11 cellular contexts compared by ENCODE assay signal in the genomic region with DNA sequence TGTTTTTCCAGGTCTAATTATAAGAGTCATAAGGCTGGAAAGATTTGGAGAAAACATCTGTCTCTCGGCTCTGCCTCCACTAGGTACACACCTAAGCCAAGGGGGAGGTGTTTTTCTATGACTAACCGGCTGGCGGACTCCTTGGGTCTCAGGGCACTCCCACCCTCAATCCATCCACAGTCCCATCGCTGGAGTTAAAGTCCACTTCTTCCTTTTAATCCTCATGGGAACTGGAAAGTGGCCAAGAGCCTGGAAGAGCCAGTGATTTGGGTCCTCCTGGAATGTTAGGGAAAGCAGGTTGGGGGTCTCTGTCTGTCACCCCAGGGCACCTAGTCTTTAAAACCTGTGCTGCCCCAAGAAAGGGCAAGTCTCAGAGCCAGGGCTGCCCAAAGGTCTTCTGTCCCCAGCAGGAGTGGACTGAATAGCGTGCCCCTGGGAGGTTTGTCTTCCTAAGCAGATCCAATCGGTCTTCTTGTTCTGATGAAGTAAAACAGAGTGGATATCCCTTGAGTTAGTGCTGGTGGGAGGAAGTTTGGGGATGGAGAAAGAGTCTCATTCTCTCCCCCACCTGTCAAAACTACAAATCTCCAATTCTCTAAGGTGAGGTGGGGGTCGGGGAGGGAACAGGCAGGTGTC.
DNase-seq lines count a peak whose midpoint lies in the region; ATAC-seq and TF ChIP-seq lines count a peak whose summit lies in the region.
"Had no signal": no experiment of that assay in that cellular context is flagged by ENCODE, and none has a peak within 500 bp of the region (broad histone marks: within the 10 kb centered on the region; RNA-seq: fewer than 3 reads in every experiment).

No MANE protein-coding gene starts in this region.

- peaks cover 9% of the 10 kb centered on the region for H3K9me3 Mint-ChIP-seq in dendritic cell treated with granulocyte-macrophage colony-stimulating factor and Interleukin-4, amounts not matched to agents 40 ng/mL and 50 ng/mL, for 4 days
- H3K9me3 Mint-ChIP-seq in mesothelial cell of epicardium = no peaks in the 10 kb centered on the region
- H3K9me3 Mint-ChIP-seq: activated naive CD4-positive, alpha-beta T cell treated with anti-CD3 and anti-CD28 coated beads, Interleukin-2, amount 50 U/mL, for 72 hours had no signal

- TF ChIP-seq POLR2A in Peyer's patch (IDR thresholded peaks at IDR 0.05) (peak in 1 of 2 donors; percentile 15), tibial nerve (IDR thresholded peaks at IDR 0.05) (no peak)

- H3K27ac ChIP-seq in Peyer's patch = peak overlapping the region; percentile 58 to 94 (median 83)
- peak overlapping the region in 3 of 4 donors; percentile 41 to 89 (median 83) for H3K27ac ChIP-seq in tibial nerve

- H3K27me3 ChIP-seq in Peyer's patch (no peaks in the 10 kb centered on the region), tibial nerve (no peaks in the 10 kb centered on the region)

- H3K4me3 ChIP-seq in Peyer's patch = no peak overlapping the region
- H3K4me3 ChIP-seq in tibial nerve = no peak overlapping the region

- H3K36me3 ChIP-seq in Peyer's patch (no peaks in the 10 kb centered on the region), tibial nerve (no peaks in the 10 kb centered on the region)

- peaks cover 14% of the 10 kb centered on the region for H3K27me3 Mint-ChIP-seq in dendritic cell treated with granulocyte-macrophage colony-stimulating factor and Interleukin-4, amounts not matched to agents 40 ng/mL and 50 ng/mL, for 4 days
- no peaks in the 10 kb centered on the region for H3K27me3 Mint-ChIP-seq in mesothelial cell of epicardium (ENCODE audit: low read depth)

- H3K9me3 ChIP-seq in Peyer's patch (no peaks in the 10 kb centered on the region), tibial nerve (no peaks in the 10 kb centered on the region)

- TF ChIP-seq CTCF in Peyer's patch (IDR thresholded peaks at IDR 0.05) (no peak), mesothelial cell of epicardium (IDR thresholded peaks at IDR 0.05; ENCODE audit: unreplicated experiment) (no peak), tibial nerve (IDR thresholded peaks at IDR 0.05) (no peak)

- DNase-seq in Peyer's patch = peak in 2 of 3 donors; percentile 57 to 81
- no peak for DNase-seq in mesothelial cell of epicardium (ENCODE audit: low spot score in 2 of 2, unreplicated experiment in 2 of 2)
- DNase-seq in tibial nerve (ENCODE audit: low spot score in 2 of 2) = no peak
- DNase-seq in NCI-H2227 treated with DMSO at 0.1 percent for 48 hours (lab: John Stamatoyannopoulos, UW) = no peak
- DNase-seq: activated CD4-positive, alpha-beta T cell treated with anti-CD3 and anti-CD28 coated beads, Interleukin-2, amount 50 U/mL, for 1 hour; NCI-H1436 treated with DMSO at 0.1 percent for 48 hours; SHP77 treated with DMSO at 0.1 percent for 48 hours had no signal

- H3K4me3 Mint-ChIP-seq in dendritic cell treated with granulocyte-macrophage colony-stimulating factor and Interleukin-4, amounts not matched to agents 40 ng/mL and 50 ng/mL, for 4 days = no peak overlapping the region
- peak overlapping the region; percentile 2 for H3K4me3 Mint-ChIP-seq in mesothelial cell of epicardium

- no peak for TF ChIP-seq EP300 in tibial nerve (IDR thresholded peaks at IDR 0.05)

- peaks cover 22% of the 10 kb centered on the region for H3K4me1 Mint-ChIP-seq in dendritic cell treated with granulocyte-macrophage colony-stimulating factor and Interleukin-4, amounts not matched to agents 40 ng/mL and 50 ng/mL, for 4 days (ENCODE audit: low read depth)
- peaks cover 70% of the 10 kb centered on the region for H3K4me1 Mint-ChIP-seq in mesothelial cell of epicardium

- WGBS in tibial nerve, 2 donors = 70 to 75% methylated on average over 7 of the region's 7 CpGs

- ATAC-seq in GM21786 (IDR thresholded peaks at IDR 0.05; ENCODE audit: unreplicated experiment) (no peak), GM19035 (IDR thresholded peaks at IDR 0.05; ENCODE audit: unreplicated experiment) (no peak)
- ATAC-seq: activated naive CD4-positive, alpha-beta T cell treated with anti-CD3 and anti-CD28 coated beads, Interleukin-2, amount 50 U/mL, for 72 hours had no signal

- H3K36me3 Mint-ChIP-seq in dendritic cell treated with granulocyte-macrophage colony-stimulating factor and Interleukin-4, amounts not matched to agents 40 ng/mL and 50 ng/mL, for 4 days (ENCODE audit: low read depth) = no peaks in the 10 kb centered on the region
- no peaks in the 10 kb centered on the region for H3K36me3 Mint-ChIP-seq in mesothelial cell of epicardium
- H3K36me3 Mint-ChIP-seq: activated naive CD4-positive, alpha-beta T cell treated with anti-CD3 and anti-CD28 coated beads, Interleukin-2, amount 50 U/mL, for 72 hours had no signal

- intact Hi-C loops in dendritic cell treated with granulocyte-macrophage colony-stimulating factor and Interleukin-4, amounts not matched to agents 40 ng/mL and 50 ng/mL, for 4 days (cut with micrococcal nuclease) = no loop called here

- peak overlapping the region; percentile 44 for H3K27ac Mint-ChIP-seq in dendritic cell treated with granulocyte-macrophage colony-stimulating factor and Interleukin-4, amounts not matched to agents 40 ng/mL and 50 ng/mL, for 4 days
- H3K27ac Mint-ChIP-seq in mesothelial cell of epicardium = peak overlapping the region; percentile 94
- H3K27ac Mint-ChIP-seq: activated naive CD4-positive, alpha-beta T cell treated with anti-CD3 and anti-CD28 coated beads, Interleukin-2, amount 50 U/mL, for 72 hours had no signal

- H3K4me1 ChIP-seq in Peyer's patch (peaks cover 0 to 56% (median 28%) of the 10 kb centered on the region in 4 donors), tibial nerve (peaks cover 0 to 64% (median 51%) of the 10 kb centered on the region in 4 donors)

Comparison
In these comparisons a context has a peak if more than half of its experiments do, and no peak if none do; other contexts are left out.
1. DNase-seq: peak in Peyer's patch (2 of 3); none in mesothelial cell of epicardium (0 of 2), tibial nerve (0 of 2) and NCI-H2227 treated with DMSO at 0.1 percent for 48 hours (single experiment).